Comparison of ENCODE assay signal across 8 cellular contexts in genomic region chr2:74481432-74481831, GRCh38. TPM values are rescaled to one million over a fixed set of nuclear protein-coding genes. Genes with fewer than 3 reads are reported as not detected.
DNase-seq lines count a peak whose midpoint lies in the region; ATAC-seq and TF ChIP-seq lines count a peak whose summit lies in the region.

No MANE protein-coding gene starts in this region.

- peak overlapping the region in 3 of 10 donors; percentile 90 to 92 (median 91) for H3K27ac ChIP-seq in heart right ventricle
- H3K27ac ChIP-seq in mammary epithelial cell (ENCODE audit: insufficient read depth, low read depth, low read length), result no peak overlapping the region
- H3K27ac ChIP-seq in adrenal gland, result no peak overlapping the region

- CTCF ChIA-PET in mammary epithelial cell (lab: Charles Lee; ENCODE audit: low non-redundant PET), result interaction anchor here (0.9 kb wide), 1 partner anchor 16 kb away, joined by 4 read pairs; the partner anchor contains the start of gene MOGS

- peak overlapping the region; percentile 65 for H3K9ac ChIP-seq in mammary epithelial cell (ENCODE audit: insufficient read depth, low read length)

- no peak for TF ChIP-seq CTCF in heart right ventricle (IDR thresholded peaks at IDR 0.05)
- no peak for TF ChIP-seq CTCF in mammary epithelial cell (conservative IDR thresholded peaks at IDR 0.05 in 1 of 2, IDR thresholded peaks at IDR 0.05 in 1 of 2; ENCODE audit: extremely low read depth in 1 of 2, insufficient read depth in 1 of 2, low read depth in 1 of 2, low read length in 2 of 2)
- no peak for TF ChIP-seq CTCF in mucosa of descending colon (IDR thresholded peaks at IDR 0.05)
- TF ChIP-seq CTCF in adrenal gland (IDR thresholded peaks at IDR 0.05), result no peak

- peak overlapping the region; percentile 74 to 97 (median 88) for H3K4me3 ChIP-seq in heart right ventricle
- peak overlapping the region; percentile 59 to 75 (median 75) for H3K4me3 ChIP-seq in mammary epithelial cell (replicated peaks in 1 of 3; ENCODE audit: insufficient read depth in 1 of 3, low read depth in 2 of 3, low read length in 3 of 3)
- peak overlapping the region; percentile 38 for H3K4me3 ChIP-seq in mucosa of descending colon
- peak overlapping the region in 2 of 4 donors; percentile 72 to 94 for H3K4me3 ChIP-seq in adrenal gland

- dilution Hi-C loops in mammary epithelial cell (cut with HindIII; ENCODE audit: low sequenced_read_pairs), result no loop called here

- 58 to 69% methylated on average over 3 of the region's 3 CpGs for WGBS in heart right ventricle, 2 donors
- WGBS in mammary epithelial cell (ENCODE audit: low coverage, missing lambda C conversion rate), result 50% methylated on average over 2 of the region's 3 CpGs
- 49 to 72% (median 64%) methylated on average over 2 to 3 of the region's 3 CpGs for WGBS in adrenal gland, 4 donors

- no peak for TF ChIP-seq POLR2A in adrenal gland (IDR thresholded peaks at IDR 0.05)

- no peaks in the 10 kb centered on the region for H4K20me1 ChIP-seq in mammary epithelial cell (ENCODE audit: insufficient read depth, low read length)

- intact Hi-C loops in heart right ventricle (cut with DNase I), result loop anchor here in 5 of 10 donors (5.0 kb wide), 3 partner anchors 46 to 106 kb away; partner anchors contain the start of genes AUP1 (in 1 of the 5), DQX1 (in 1 of the 5) and HTRA2 (in 1 of the 5)
- intact Hi-C loops in cardiac septum (cut with DNase I), result no loop called here
- intact Hi-C loops in mammary epithelial cell (cut with micrococcal nuclease), result loop anchor here (5.0 kb wide), 1 partner anchor 149 kb away; no protein-coding TSS in a partner anchor
- intact Hi-C loops in mucosa of descending colon (cut with DNase I, micrococcal nuclease), result loop anchor here (5.0 to 10.0 kb wide), 2 partner anchors 53 to 106 kb away; no protein-coding TSS in a partner anchor
- intact Hi-C loops in adrenal gland (cut with DNase I), result loop anchor here (5.0 kb wide), 1 partner anchor 106 kb away; no protein-coding TSS in a partner anchor

- in situ Hi-C loops in mammary epithelial cell (cut with MboI; ENCODE audit: low sequenced_read_pairs in 2 of 2), result loop anchor here (5.0 to 10.0 kb wide), 3 partner anchors 51 to 103 kb away; no protein-coding TSS in a partner anchor

- peak overlapping the region; percentile 100 for H3K4me2 ChIP-seq in mammary epithelial cell (ENCODE audit: insufficient read depth, low read depth, low read length)

- H3K4me1 ChIP-seq in heart right ventricle, result peaks cover 10 to 46% (median 29%) of the 10 kb centered on the region in 9 donors
- peaks cover 19% of the 10 kb centered on the region for H3K4me1 ChIP-seq in mammary epithelial cell (ENCODE audit: insufficient read depth, low read length)
- peaks cover 20% of the 10 kb centered on the region for H3K4me1 ChIP-seq in mucosa of descending colon (ENCODE audit: low read depth)
- peaks cover 13 to 25% of the 10 kb centered on the region in 2 donors for H3K4me1 ChIP-seq in adrenal gland (replicated peaks in 1 of 2)

- ATAC-seq in heart right ventricle (no peak), mucosa of descending colon (no peak)

- H3K36me3 ChIP-seq in heart right ventricle (peaks cover 0 to 64% (median 3%) of the 10 kb centered on the region in 9 donors), mammary epithelial cell (ENCODE audit: insufficient read depth, low read length) (no peaks in the 10 kb centered on the region), mucosa of descending colon (ENCODE audit: low read depth) (peaks cover 5% of the 10 kb centered on the region), adrenal gland (replicated peaks in 1 of 2) (peaks cover 0 to 23% of the 10 kb centered on the region in 2 donors)

- peak overlapping the region; percentile 98 for H2AFZ ChIP-seq in mammary epithelial cell (ENCODE audit: low read depth, low read length)

- H3K79me2 ChIP-seq in mammary epithelial cell (ENCODE audit: insufficient read depth, low read length), result peaks cover 51% of the 10 kb centered on the region

- no peaks in the 10 kb centered on the region for H3K9me3 ChIP-seq in heart right ventricle
- no peaks in the 10 kb centered on the region for H3K9me3 ChIP-seq in mammary epithelial cell (replicated peaks; ENCODE audit: insufficient read depth, low read length)
- no peaks in the 10 kb centered on the region for H3K9me3 ChIP-seq in mucosa of descending colon
- H3K9me3 ChIP-seq in adrenal gland (replicated peaks in 1 of 3), result no peaks in the 10 kb centered on the region

- DNase-seq in heart right ventricle, result no peak
- DNase-seq in cardiac septum (ENCODE audit: low spot score), result no peak
- DNase-seq in mammary epithelial cell, result no peak
- DNase-seq in mucosa of descending colon, result no peak
- DNase-seq in SK-N-DZ (ENCODE audit: low spot score), result no peak
- DNase-seq in adrenal gland, result no peak
- DNase-seq in NCI-H187 (lab: John Stamatoyannopoulos, UW), result no peak
- no peak for DNase-seq in HuH-7.5 (ENCODE audit: low spot score)

- BruUV-seq in mammary epithelial cell (replicated peaks; lab: Mats Ljungman, UMichigan), result no TSS peak

- H3K27me3 ChIP-seq in heart right ventricle (no peaks in the 10 kb centered on the region), mammary epithelial cell (ENCODE audit: insufficient read depth, low read length) (no peaks in the 10 kb centered on the region), adrenal gland (no peaks in the 10 kb centered on the region)

RNA-seq across cellular contexts. Expression of gene CCDC142, which starts 1.4 kb away (rescaled TPM):
- total RNA-seq in heart right ventricle (10 to 100 TPM in 1 of 10 donors, 1 to 10 TPM in 9; 2.3 to 11.7 (median 5.5) TPM), cardiac septum (8.0 TPM), mammary epithelial cell (10 to 100 TPM; 13.0 to 18.2 TPM), mucosa of descending colon (10 to 100 TPM; 22.6 to 36.5 (median 28.5) TPM), adrenal gland (10 to 100 TPM in 6 of 8 donors, 1 to 10 TPM in 2; 7.4 to 46.0 (median 13.3) TPM)
- polyA plus RNA-seq in heart right ventricle (10 to 100 TPM in 1 of 2 donors, 1 to 10 TPM in 1; 3.2 to 13.2 TPM), mammary epithelial cell (8.2 TPM), adrenal gland (10 to 100 TPM in 1 of 3 donors, 1 to 10 TPM in 2; 3.2 to 17.5 (median 4.6) TPM)
- polyA minus RNA-seq in mammary epithelial cell, result 42.6 TPM
- 7.7 and 14.9 TPM in 2 replicates for polyA plus RNA-seq in SK-N-DZ (2014; cell fraction: cytosol; rRNA removed)
- 27.1 and 33.6 TPM in 2 replicates for polyA plus RNA-seq in SK-N-DZ (2014; cell fraction: nucleus; rRNA removed)

RNA-seq across cellular contexts. Expression of gene TTC31, which starts 1.4 kb away (rescaled TPM):
- total RNA-seq in heart right ventricle (10 to 100 TPM in 5 of 10 donors, 1 to 10 TPM in 5; 7.2 to 12.1 (median 9.4) TPM), cardiac septum (11.2 TPM), mammary epithelial cell (10 to 100 TPM; 11.5 to 22.0 TPM), mucosa of descending colon (10 to 100 TPM; 27.2 to 34.1 (median 30.9) TPM), adrenal gland (10 to 100 TPM; 12.6 to 38.6 (median 21.5) TPM)
- polyA plus RNA-seq in heart right ventricle (10 to 100 TPM in 1 of 2 donors, 1 to 10 TPM in 1; 8.4 to 18.7 TPM), mammary epithelial cell (17.6 TPM), adrenal gland (10 to 100 TPM; 11.1 to 35.3 (median 21.7) TPM)
- 15.0 TPM for polyA minus RNA-seq in mammary epithelial cell
- polyA plus RNA-seq in SK-N-DZ (2014; cell fraction: cytosol; rRNA removed), result 39.8 and 54.7 TPM in 2 replicates
- 114 and 168 TPM in 2 replicates for polyA plus RNA-seq in SK-N-DZ (2014; cell fraction: nucleus; rRNA removed)

RNA-seq across cellular contexts. Expression of gene MRPL53, which starts 9.0 kb away (rescaled TPM):
- total RNA-seq in heart right ventricle (100 to 1,000 TPM; 136 to 188 (median 150) TPM), cardiac septum (134 TPM), mammary epithelial cell (10 to 100 TPM in 1 of 2 donors, 1 to 10 TPM in 1; 9.3 to 70.1 TPM), mucosa of descending colon (10 to 100 TPM; 48.2 to 63.6 (median 57.1) TPM), adrenal gland (100 to 1,000 TPM in 5 of 8 donors, 10 to 100 TPM in 3; 30.2 to 191 (median 120) TPM)
- polyA plus RNA-seq in heart right ventricle (100 to 1,000 TPM in 1 of 2 donors, 10 to 100 TPM in 1; 92.3 to 123 TPM), mammary epithelial cell (49.6 TPM), adrenal gland (100 to 1,000 TPM in 2 of 3 donors, 10 to 100 TPM in 1; 26.4 to 167 (median 129) TPM)
- 15.0 TPM for polyA minus RNA-seq in mammary epithelial cell
- 25.0 and 59.5 TPM in 2 replicates for polyA plus RNA-seq in SK-N-DZ (2014; cell fraction: cytosol; rRNA removed)
- polyA plus RNA-seq in SK-N-DZ (2014; cell fraction: nucleus; rRNA removed), result 32.2 and 56.4 TPM in 2 replicates

RNA-seq across cellular contexts. Expression of gene MOGS, which starts 16.2 kb away (rescaled TPM):
- total RNA-seq in heart right ventricle, result 10 to 100 TPM; 12.1 to 28.3 (median 18.0) TPM
- polyA plus RNA-seq in heart right ventricle, result 10 to 100 TPM; 25.6 to 30.4 TPM
- 20.6 TPM for total RNA-seq in cardiac septum
- 10 to 100 TPM; 67.2 to 67.8 TPM for total RNA-seq in mammary epithelial cell
- 57.4 TPM for polyA plus RNA-seq in mammary epithelial cell
- 129 TPM for polyA minus RNA-seq in mammary epithelial cell
- total RNA-seq in mucosa of descending colon, result 10 to 100 TPM; 45.7 to 64.0 (median 52.7) TPM
- 59.2 and 67.6 TPM in 2 replicates for polyA plus RNA-seq in SK-N-DZ (2014; cell fraction: cytosol; rRNA removed)
- polyA plus RNA-seq in SK-N-DZ (2014; cell fraction: nucleus; rRNA removed), result 86.6 and 93.8 TPM in 2 replicates
- 10 to 100 TPM; 40.4 to 72.6 (median 47.6) TPM for total RNA-seq in adrenal gland
- polyA plus RNA-seq in adrenal gland, result 10 to 100 TPM; 25.9 to 60.7 (median 46.4) TPM

RNA-seq across cellular contexts. Expression of gene LBX2, which starts 18.0 kb away (rescaled TPM):
- total RNA-seq in heart right ventricle (1 to 10 TPM in 2 of 10 donors, under 1 TPM in 6, not detected in 2; 0.17 to 1.5 (median 0.39) TPM), cardiac septum (0.51 TPM), mammary epithelial cell (not detected), mucosa of descending colon (1 to 10 TPM; 1.0 to 1.5 (median 1.5) TPM), adrenal gland (1 to 10 TPM in 2 of 8 donors, under 1 TPM in 5, not detected in 1; 0.18 to 2.0 (median 0.84) TPM)
- polyA plus RNA-seq in heart right ventricle (under 1 TPM; 0.44 to 0.64 TPM), mammary epithelial cell (0.10 TPM), adrenal gland (under 1 TPM in 2 of 3 donors, not detected in 1; 0.40 to 0.72 TPM)
- not detected for polyA minus RNA-seq in mammary epithelial cell
- 3.2 and 7.7 TPM in 2 replicates for polyA plus RNA-seq in SK-N-DZ (2014; cell fraction: cytosol; rRNA removed)
- polyA plus RNA-seq in SK-N-DZ (2014; cell fraction: nucleus; rRNA removed), result 1.9 and 11.6 TPM in 2 replicates
